Comparison of ENCODE assay signal across 9 cellular contexts in genomic region chr2:58448065-58448507, GRCh38.
DNase-seq lines count a peak whose midpoint lies in the region; ATAC-seq, FAIRE-seq and TF ChIP-seq lines count a peak whose summit lies in the region.
"Had no signal": no experiment of that assay in that cellular context is flagged by ENCODE, and none has a peak within 500 bp of the region (broad histone marks: within the 10 kb centered on the region; RNA-seq: fewer than 3 reads in every experiment).

No MANE protein-coding gene starts in this region.

- H3K36me3 ChIP-seq in osteoblast (ENCODE audit: insufficient read depth, low read length): no peaks in the 10 kb centered on the region
- H3K36me3 ChIP-seq: BLaER1 had no signal

- H3K4me1 ChIP-seq in osteoblast (ENCODE audit: insufficient read depth, low read length): no peaks in the 10 kb centered on the region
- H3K4me1 ChIP-seq: BLaER1 had no signal

- H3K4me2 ChIP-seq in osteoblast (ENCODE audit: insufficient read depth, low read length): peak overlapping the region; percentile 51
- H3K4me2 ChIP-seq: BLaER1 had no signal

- H3K79me2 ChIP-seq in osteoblast (ENCODE audit: insufficient read depth, low read length): no peaks in the 10 kb centered on the region

- no peaks in the 10 kb centered on the region for H3K9me3 ChIP-seq in osteoblast (ENCODE audit: low read depth, low read length)
- H3K9me3 ChIP-seq: BLaER1 had no signal

- no peak overlapping the region for H3K27ac ChIP-seq in osteoblast (ENCODE audit: low read depth, low read length)
- H3K27ac ChIP-seq: BLaER1 had no signal

- peak; percentile 65 for DNase-seq in SIG-M5 treated with dmso at 0.1 percent for 504 hours (lab: John Stamatoyannopoulos, UW; ENCODE audit: unreplicated experiment)
- no peak for DNase-seq in SIG-M5 (lab: John Stamatoyannopoulos, UW)
- DNase-seq in NCI-H1694 treated with DMSO at 0.1 percent for 48 hours (lab: John Stamatoyannopoulos, UW): peak; percentile 94
- DNase-seq in fibroblast of the conjunctiva (ENCODE audit: low read depth): peak; percentile 53
- no peak for DNase-seq in osteoblast (ENCODE audit: insufficient read length, low spot score, missing footprints)
- no peak for DNase-seq in KG1 (lab: John Stamatoyannopoulos, UW)

- H2AFZ ChIP-seq in osteoblast (ENCODE audit: low read length): peak overlapping the region; percentile 49

- no peak overlapping the region for H3K4me3 ChIP-seq in osteoblast (ENCODE audit: insufficient read depth, low read length)
- H3K4me3 ChIP-seq: BLaER1 had no signal

- ATAC-seq in HG02840 (IDR thresholded peaks at IDR 0.05; ENCODE audit: low FRiP score, unreplicated experiment): peak; percentile 47

- FAIRE-seq in TTC549 (lab: Jason Lieb, UNC): peak; percentile 93

- TF ChIP-seq CTCF in osteoblast (IDR thresholded peaks at IDR 0.05; ENCODE audit: extremely low read depth, low read depth, low read length): peak; percentile 75

- H3K27me3 ChIP-seq in osteoblast (ENCODE audit: insufficient read depth, low read length): no peaks in the 10 kb centered on the region
- H3K27me3 ChIP-seq: BLaER1 had no signal

- H4K20me1 ChIP-seq in osteoblast (ENCODE audit: insufficient read depth, low read length): no peaks in the 10 kb centered on the region
- H4K20me1 ChIP-seq: BLaER1 had no signal

Comparison
In these comparisons a context has a peak if more than half of its experiments do, and no peak if none do; other contexts are left out.
1. DNase-seq: peak in SIG-M5 treated with dmso at 0.1 percent for 504 hours (single experiment), NCI-H1694 treated with DMSO at 0.1 percent for 48 hours (single experiment) and fibroblast of the conjunctiva (single experiment); none in SIG-M5 (single experiment), osteoblast (single experiment) and KG1 (single experiment).